Comparison of ENCODE assay signal across 1 cellular context in the genomic region with DNA sequence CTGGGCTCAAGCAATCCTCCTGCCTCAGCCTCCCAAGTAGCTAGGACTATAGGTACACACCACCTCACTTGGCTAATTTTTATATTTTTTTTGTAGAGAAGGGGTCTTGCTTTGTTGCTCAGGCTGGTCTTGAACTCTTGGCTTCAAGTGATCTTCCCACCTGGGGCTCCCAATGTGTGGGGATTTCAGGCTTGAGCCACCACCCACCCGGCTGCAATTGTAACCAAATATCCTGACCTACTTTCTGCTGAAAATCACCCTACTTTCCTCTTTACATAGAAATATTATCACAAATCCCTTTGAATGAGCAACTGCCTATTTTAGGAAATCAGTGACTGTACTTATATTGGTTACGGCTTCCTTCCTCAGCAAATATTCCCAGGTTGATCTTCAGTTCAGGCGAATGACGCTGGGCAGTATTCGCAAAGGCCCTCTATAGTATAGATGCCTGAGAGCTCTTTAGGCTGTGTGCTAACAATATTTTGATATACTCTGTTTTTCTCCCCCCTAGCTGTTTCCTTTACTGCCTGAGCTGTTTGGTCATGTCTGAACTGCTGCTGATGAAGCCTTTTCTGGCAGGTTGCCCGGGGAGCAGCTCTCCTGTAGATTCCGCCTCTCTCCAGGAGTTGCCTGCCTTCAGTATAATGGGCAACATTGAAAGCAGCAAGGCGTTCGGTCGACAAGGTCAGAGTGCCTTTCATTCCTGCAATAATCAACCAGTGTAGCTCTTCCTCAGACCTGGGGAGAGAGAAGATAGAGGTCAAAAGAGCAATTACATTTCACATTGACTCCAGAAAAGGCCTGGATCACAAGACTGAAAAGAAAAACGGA.
TF ChIP-seq lines count a peak whose summit lies in the region.

No MANE protein-coding gene starts in this region.

TF ChIP-seq in HepG2, 621 proteins besides CTCF, POLR2A, EP300 and RAD21 (continued from another document and continues in another):
- TF ChIP-seq, protein P1, sequence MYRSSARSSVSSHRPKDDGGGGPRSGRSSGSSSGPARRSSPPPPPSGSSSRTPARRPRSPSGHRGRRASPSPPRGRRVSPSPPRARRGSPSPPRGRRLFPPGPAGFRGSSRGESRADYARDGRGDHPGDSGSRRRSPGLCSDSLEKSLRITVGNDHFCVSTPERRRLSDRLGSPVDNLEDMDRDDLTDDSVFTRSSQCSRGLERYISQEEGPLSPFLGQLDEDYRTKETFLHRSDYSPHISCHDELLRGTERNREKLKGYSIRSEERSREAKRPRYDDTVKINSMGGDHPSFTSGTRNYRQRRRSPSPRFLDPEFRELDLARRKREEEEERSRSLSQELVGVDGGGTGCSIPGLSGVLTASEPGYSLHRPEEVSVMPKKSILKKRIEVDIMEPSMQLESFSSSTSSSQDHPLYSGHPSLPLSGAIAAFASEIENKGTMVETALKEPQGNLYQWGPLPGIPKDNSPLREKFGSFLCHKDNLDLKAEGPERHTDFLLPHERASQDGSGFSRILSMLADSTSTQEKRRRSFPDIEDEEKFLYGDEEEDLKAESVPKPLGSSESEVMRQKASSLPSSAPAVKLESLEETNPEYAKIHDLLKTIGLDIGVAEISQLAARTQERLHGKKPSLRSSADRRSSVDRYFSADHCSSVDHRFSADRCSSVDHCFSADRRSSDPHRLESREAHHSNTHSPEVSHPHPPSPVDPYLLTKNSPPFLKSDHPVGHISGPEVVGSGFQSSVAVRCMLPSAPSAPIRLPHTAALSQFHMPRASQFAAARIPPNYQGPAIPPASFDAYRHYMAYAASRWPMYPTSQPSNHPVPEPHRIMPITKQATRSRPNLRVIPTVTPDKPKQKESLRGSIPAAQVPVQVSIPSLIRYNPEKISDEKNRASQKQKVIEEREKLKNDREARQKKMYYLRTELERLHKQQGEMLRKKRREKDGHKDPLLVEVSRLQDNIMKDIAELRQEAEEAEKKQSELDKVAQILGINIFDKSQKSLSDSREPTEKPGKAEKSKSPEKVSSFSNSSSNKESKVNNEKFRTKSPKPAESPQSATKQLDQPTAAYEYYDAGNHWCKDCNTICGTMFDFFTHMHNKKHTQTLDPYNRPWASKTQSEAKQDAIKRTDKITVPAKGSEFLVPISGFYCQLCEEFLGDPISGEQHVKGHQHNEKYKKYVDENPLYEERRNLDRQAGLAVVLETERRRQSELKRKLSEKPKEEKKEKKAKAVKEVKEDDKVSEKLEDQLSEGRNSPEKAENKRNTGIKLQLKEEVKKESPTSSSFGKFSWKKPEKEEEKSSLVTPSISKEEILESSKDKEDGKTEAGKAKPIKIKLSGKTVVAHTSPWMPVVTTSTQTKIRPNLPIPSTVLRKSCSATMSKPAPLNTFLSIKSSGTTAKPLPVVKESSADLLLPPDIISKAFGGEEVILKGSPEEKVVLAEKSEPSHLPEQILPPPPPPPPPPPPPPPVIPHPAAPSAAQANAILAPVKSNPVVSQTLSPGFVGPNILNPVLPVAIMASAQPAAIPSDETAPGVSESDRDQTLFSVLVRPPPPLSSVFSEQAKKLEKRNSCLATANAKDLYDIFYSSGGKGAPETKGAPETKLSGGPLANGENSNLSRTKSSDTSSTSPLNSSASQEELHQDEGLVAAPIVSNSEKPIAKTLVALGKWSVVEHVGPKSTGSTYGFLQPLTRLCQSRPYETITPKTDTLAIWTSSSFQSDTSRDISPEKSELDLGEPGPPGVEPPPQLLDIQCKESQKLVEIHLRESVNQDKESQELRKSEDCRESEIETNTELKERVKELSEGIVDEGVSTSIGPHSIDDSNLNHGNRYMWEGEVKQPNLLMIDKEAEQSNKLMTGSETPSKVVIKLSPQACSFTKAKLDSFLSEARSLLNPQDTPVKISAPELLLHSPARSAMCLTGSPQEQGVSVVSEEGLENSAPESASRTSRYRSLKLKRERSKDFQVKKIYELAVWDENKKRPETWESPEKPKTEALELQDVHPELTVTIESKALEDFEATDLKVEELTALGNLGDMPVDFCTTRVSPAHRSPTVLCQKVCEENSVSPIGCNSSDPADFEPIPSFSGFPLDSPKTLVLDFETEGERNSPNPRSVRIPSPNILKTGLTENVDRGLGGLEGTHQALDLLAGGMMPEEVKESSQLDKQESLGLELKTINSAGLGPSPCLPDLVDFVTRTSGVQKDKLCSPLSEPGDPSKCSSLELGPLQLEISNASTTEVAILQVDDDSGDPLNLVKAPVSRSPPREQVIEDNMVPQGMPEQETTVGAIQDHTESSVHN (CRISPR knock-in tag; IDR thresholded peaks at IDR 0.05): no peak
- TF ChIP-seq ISL2 (CRISPR knock-in tag; IDR thresholded peaks at IDR 0.05) (no peak), XRCC5 (optimal IDR thresholded peaks at IDR 0.05; ENCODE audit: low read length) (peak; percentile 47), ATF7-NPFF (CRISPR knock-in tag; IDR thresholded peaks at IDR 0.05; ENCODE audit: low read depth) (no peak), ZNF672 (CRISPR knock-in tag; IDR thresholded peaks at IDR 0.05) (no peak), ZSCAN12 (CRISPR knock-in tag; IDR thresholded peaks at IDR 0.05) (no peak), SPEN (CRISPR knock-in tag; IDR thresholded peaks at IDR 0.05; ENCODE audit: low read depth) (no peak), KDM4B (CRISPR knock-in tag; IDR thresholded peaks at IDR 0.05) (no peak), MTA1 (CRISPR knock-in tag; IDR thresholded peaks at IDR 0.05; ENCODE audit: borderline replicate concordance) (no peak), ARID4A (CRISPR knock-in tag; IDR thresholded peaks at IDR 0.05; ENCODE audit: borderline replicate concordance) (no peak), HDAC1 (CRISPR knock-in tag; IDR thresholded peaks at IDR 0.05) (peak; percentile 27; the same call in 1 of the 2 replicates), ZNF629 (CRISPR knock-in tag; conservative IDR thresholded peaks at IDR 0.05) (peak; percentile 21; the same call in 1 of the 2 replicates)
- TF ChIP-seq, protein P2, sequence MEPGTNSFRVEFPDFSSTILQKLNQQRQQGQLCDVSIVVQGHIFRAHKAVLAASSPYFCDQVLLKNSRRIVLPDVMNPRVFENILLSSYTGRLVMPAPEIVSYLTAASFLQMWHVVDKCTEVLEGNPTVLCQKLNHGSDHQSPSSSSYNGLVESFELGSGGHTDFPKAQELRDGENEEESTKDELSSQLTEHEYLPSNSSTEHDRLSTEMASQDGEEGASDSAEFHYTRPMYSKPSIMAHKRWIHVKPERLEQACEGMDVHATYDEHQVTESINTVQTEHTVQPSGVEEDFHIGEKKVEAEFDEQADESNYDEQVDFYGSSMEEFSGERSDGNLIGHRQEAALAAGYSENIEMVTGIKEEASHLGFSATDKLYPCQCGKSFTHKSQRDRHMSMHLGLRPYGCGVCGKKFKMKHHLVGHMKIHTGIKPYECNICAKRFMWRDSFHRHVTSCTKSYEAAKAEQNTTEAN (CRISPR knock-in tag; conservative IDR thresholded peaks at IDR 0.05): no peak
- TF ChIP-seq, protein P3, sequence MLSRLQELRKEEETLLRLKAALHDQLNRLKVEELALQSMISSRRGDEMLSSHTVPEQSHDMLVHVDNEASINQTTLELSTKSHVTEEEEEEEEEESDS (CRISPR knock-in tag; IDR thresholded peaks at IDR 0.05; ENCODE audit: borderline replicate concordance): no peak
- TF ChIP-seq, protein P4, sequence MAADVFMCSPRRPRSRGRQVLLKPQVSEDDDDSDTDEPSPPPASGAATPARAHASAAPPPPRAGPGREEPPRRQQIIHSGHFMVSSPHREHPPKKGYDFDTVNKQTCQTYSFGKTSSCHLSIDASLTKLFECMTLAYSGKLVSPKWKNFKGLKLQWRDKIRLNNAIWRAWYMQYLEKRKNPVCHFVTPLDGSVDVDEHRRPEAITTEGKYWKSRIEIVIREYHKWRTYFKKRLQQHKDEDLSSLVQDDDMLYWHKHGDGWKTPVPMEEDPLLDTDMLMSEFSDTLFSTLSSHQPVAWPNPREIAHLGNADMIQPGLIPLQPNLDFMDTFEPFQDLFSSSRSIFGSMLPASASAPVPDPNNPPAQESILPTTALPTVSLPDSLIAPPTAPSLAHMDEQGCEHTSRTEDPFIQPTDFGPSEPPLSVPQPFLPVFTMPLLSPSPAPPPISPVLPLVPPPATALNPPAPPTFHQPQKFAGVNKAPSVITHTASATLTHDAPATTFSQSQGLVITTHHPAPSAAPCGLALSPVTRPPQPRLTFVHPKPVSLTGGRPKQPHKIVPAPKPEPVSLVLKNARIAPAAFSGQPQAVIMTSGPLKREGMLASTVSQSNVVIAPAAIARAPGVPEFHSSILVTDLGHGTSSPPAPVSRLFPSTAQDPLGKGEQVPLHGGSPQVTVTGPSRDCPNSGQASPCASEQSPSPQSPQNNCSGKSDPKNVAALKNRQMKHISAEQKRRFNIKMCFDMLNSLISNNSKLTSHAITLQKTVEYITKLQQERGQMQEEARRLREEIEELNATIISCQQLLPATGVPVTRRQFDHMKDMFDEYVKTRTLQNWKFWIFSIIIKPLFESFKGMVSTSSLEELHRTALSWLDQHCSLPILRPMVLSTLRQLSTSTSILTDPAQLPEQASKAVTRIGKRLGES (CRISPR knock-in tag; IDR thresholded peaks at IDR 0.05; ENCODE audit: borderline replicate concordance): no peak
- TF ChIP-seq, protein P5, sequence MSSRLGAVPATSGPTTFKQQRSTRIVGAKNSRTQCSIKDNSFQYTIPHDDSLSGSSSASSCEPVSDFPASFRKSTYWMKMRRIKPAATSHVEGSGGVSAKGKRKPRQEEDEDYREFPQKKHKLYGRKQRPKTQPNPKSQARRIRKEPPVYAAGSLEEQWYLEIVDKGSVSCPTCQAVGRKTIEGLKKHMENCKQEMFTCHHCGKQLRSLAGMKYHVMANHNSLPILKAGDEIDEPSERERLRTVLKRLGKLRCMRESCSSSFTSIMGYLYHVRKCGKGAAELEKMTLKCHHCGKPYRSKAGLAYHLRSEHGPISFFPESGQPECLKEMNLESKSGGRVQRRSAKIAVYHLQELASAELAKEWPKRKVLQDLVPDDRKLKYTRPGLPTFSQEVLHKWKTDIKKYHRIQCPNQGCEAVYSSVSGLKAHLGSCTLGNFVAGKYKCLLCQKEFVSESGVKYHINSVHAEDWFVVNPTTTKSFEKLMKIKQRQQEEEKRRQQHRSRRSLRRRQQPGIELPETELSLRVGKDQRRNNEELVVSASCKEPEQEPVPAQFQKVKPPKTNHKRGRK (CRISPR knock-in tag; IDR thresholded peaks at IDR 0.05): no peak
- TF ChIP-seq, protein P6, sequence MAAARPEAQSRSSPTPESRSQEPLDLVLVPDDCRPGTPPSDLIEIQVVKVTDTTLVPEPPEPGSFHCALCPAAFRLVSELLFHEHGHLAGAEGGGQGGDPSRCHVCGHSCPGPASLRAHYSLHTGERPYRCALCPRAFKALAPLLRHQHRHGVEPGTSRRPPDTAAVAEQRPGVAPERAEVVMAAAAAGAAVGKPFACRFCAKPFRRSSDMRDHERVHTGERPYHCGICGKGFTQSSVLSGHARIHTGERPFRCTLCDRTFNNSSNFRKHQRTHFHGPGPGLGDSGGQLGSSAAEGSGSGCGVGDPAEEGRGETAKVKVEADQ (CRISPR knock-in tag; IDR thresholded peaks at IDR 0.05; ENCODE audit: borderline replicate concordance): no peak
- TF ChIP-seq, protein P7, sequence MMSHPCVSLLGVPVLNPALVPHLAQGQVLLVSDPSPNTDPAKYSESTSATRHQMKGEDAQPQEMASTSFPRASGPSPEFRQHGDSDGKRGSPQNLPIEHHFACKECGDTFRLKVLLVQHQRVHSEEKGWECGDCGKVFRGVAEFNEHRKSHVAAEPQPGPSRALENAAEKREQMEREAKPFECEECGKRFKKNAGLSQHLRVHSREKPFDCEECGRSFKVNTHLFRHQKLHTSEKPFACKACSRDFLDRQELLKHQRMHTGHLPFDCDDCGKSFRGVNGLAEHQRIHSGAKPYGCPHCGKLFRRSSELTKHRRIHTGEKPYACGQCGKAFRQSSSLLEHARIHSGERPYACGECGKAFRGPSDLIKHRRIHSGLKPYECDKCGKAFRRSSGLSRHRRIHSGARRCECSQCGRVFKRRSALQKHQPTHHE (CRISPR knock-in tag; IDR thresholded peaks at IDR 0.05; ENCODE audit: borderline replicate concordance): no peak
- TF ChIP-seq, protein P8, sequence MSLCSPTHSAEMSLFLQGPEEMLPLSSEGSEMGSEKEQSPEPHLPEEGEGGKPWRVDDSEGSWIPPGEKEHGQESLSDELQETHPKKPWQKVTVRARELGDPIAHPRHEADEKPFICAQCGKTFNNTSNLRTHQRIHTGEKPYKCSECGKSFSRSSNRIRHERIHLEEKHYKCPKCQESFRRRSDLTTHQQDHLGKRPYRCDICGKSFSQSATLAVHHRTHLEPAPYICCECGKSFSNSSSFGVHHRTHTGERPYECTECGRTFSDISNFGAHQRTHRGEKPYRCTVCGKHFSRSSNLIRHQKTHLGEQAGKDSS (CRISPR knock-in tag; IDR thresholded peaks at IDR 0.05; ENCODE audit: borderline replicate concordance, low read depth): no peak
- TF ChIP-seq, protein P9, sequence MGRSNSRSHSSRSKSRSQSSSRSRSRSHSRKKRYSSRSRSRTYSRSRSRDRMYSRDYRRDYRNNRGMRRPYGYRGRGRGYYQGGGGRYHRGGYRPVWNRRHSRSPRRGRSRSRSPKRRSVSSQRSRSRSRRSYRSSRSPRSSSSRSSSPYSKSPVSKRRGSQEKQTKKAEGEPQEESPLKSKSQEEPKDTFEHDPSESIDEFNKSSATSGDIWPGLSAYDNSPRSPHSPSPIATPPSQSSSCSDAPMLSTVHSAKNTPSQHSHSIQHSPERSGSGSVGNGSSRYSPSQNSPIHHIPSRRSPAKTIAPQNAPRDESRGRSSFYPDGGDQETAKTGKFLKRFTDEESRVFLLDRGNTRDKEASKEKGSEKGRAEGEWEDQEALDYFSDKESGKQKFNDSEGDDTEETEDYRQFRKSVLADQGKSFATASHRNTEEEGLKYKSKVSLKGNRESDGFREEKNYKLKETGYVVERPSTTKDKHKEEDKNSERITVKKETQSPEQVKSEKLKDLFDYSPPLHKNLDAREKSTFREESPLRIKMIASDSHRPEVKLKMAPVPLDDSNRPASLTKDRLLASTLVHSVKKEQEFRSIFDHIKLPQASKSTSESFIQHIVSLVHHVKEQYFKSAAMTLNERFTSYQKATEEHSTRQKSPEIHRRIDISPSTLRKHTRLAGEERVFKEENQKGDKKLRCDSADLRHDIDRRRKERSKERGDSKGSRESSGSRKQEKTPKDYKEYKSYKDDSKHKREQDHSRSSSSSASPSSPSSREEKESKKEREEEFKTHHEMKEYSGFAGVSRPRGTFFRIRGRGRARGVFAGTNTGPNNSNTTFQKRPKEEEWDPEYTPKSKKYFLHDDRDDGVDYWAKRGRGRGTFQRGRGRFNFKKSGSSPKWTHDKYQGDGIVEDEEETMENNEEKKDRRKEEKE (IDR thresholded peaks at IDR 0.05): no peak
